ENCODE assay signal across 8 cellular contexts in the genomic region with DNA sequence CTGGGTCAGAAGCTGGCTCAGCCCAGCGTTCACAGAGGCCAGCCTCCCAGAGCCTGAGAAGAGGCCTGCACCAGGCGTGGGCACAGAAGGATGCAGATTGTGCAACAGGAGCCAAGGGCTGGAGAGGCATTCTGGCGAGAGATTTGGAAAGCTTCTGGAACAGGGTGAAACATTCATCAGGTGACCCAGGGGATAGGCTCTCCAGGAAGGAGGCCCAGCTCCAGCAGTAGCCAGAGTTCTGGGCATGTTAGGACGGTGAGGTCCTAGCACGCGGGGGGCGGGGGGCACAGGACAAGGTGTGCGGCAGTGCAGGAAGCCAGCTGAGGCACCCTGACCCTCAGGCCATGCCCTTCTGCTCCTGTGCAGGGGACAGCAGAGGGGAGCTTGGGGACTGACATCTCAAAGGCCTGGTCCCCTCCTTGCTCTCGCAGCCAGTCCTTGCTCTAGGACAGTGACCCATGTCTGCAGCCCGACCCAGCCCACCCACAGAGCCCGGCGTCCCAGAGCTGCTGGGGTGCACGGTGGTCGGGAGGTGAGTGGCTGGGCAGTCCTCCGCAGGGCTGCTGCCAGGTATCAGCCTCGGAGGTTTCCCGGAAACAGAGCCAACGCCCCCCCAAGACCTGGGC.
A peak's percentile ranks its signal among the peaks of the same experiment; 100 is the strongest.
DNase-seq lines count a peak whose midpoint lies in the region; ATAC-seq and TF ChIP-seq lines count a peak whose summit lies in the region.

No MANE protein-coding gene starts in this region.

- no peak for ATAC-seq in HG03439 (IDR thresholded peaks at IDR 0.05; ENCODE audit: unreplicated experiment)

- no peaks in the 10 kb centered on the region for H3K9me2 ChIP-seq in Loucy (replicated peaks; ENCODE audit: low read depth, low read length)

- no peak for TF ChIP-seq CTCF in Loucy (conservative IDR thresholded peaks at IDR 0.05; ENCODE audit: low read length)
- no peak for TF ChIP-seq CTCF in uterus (IDR thresholded peaks at IDR 0.05)

- no peaks in the 10 kb centered on the region for H4K20me1 ChIP-seq in Loucy (ENCODE audit: insufficient read depth, low read length, poor library complexity, severe bottlenecking)

- H3K9ac ChIP-seq in Loucy (ENCODE audit: low read depth, low read length, poor library complexity, severe bottlenecking), result peak overlapping the region; percentile 82

- peak overlapping the region; percentile 68 for H3K4me2 ChIP-seq in Loucy (ENCODE audit: low read depth, low read length, poor library complexity, severe bottlenecking)

- no peaks in the 10 kb centered on the region for H3K27me3 ChIP-seq in Loucy (ENCODE audit: insufficient read depth, low read length, poor library complexity, severe bottlenecking)
- no peaks in the 10 kb centered on the region for H3K27me3 ChIP-seq in uterus

- H2AFZ ChIP-seq in Loucy (ENCODE audit: low read length), result 0 out of 2 replicates have a peak overlapping the region, but pooled peaks have one; percentile 39

- intact Hi-C loops in uterus (cut with DNase I; ENCODE audit: low total_unique reads), result no loop called here

- peak overlapping the region; percentile 76 for H3K4me3 ChIP-seq in Loucy (ENCODE audit: low read length, poor library complexity, severe bottlenecking)
- peak overlapping the region in 1 of 2 donors; percentile 59 for H3K4me3 ChIP-seq in uterus

- H3F3A ChIP-seq in Loucy (ENCODE audit: low read depth), result 0 out of 2 replicates have a peak, but pooled peaks cover 5% of the 10 kb centered on the region

- H3K36me3 ChIP-seq in Loucy (ENCODE audit: insufficient read depth, low read length) (no peaks in the 10 kb centered on the region), uterus (no peaks in the 10 kb centered on the region)

- TF ChIP-seq POLR2A in uterus (IDR thresholded peaks at IDR 0.05), result no peak

- peak overlapping the region; percentile 80 to 90 for H3K27ac ChIP-seq in uterus

- DNase-seq in EH (ENCODE audit: low read depth) (peak; percentile 15), cerebellar cortex (ENCODE audit: low spot score) (peak; percentile 68), midbrain (lab: John Stamatoyannopoulos, UW) (peak; percentile 12), uterus (peak; percentile 31 to 63), activated gamma-delta T cell treated with Interleukin-2 at 50 U/mL for 16 hours (no peak), OCI-M1 (lab: John Stamatoyannopoulos, UW) (no peak)

- no peaks in the 10 kb centered on the region for H3K9me3 ChIP-seq in Loucy (ENCODE audit: insufficient read depth, low read depth, low read length)
- no peaks in the 10 kb centered on the region for H3K9me3 ChIP-seq in uterus

- no peaks in the 10 kb centered on the region for H3K79me2 ChIP-seq in Loucy (ENCODE audit: insufficient read depth, low read length)

- peaks cover 20% of the 10 kb centered on the region for H3K4me1 ChIP-seq in Loucy (ENCODE audit: insufficient read depth, low read length, poor library complexity, severe bottlenecking)
- peaks cover 0 to 6% of the 10 kb centered on the region in 2 donors for H3K4me1 ChIP-seq in uterus

Comparison
In these comparisons a context has a peak if more than half of its experiments do, and no peak if none do; other contexts are left out.
1. DNase-seq: peak in EH (single experiment), cerebellar cortex (single experiment), midbrain (single experiment) and uterus (2 of 2); none in activated gamma-delta T cell treated with Interleukin-2 at 50 U/mL for 16 hours (single experiment) and OCI-M1 (single experiment).